Comparison of ENCODE assay signal across 8 cellular contexts in genomic region chr20:45469336-45470261, GRCh38. TPM values are rescaled to one million over a fixed set of nuclear protein-coding genes. Genes with fewer than 3 reads are reported as not detected.
DNase-seq lines count a peak whose midpoint lies in the region; ATAC-seq and TF ChIP-seq lines count a peak whose summit lies in the region.

TSS of gene WFDC2 (plus strand) at chr20:45469753. CDS start at chr20:45469782, 29 bp downstream.

- no peaks in the 10 kb centered on the region for H3K9me3 ChIP-seq in SJCRH30 (replicated peaks)

- H3K27ac Mint-ChIP-seq in activated CD4-positive, alpha-beta T cell treated with anti-CD3 and anti-CD28 coated beads for 36 hours: no peak within 1 kb of the TSS
- no peak within 1 kb of the TSS for H3K27ac Mint-ChIP-seq in activated CD4-positive, alpha-beta T cell treated with anti-CD3 and anti-CD28 coated beads, Interleukin-2, amount 10 ng/mL, durations not matched to agents 7 days and 5 days
- no peak within 1 kb of the TSS for H3K27ac Mint-ChIP-seq in osteocyte (ENCODE audit: unreplicated experiment)

- H3K36me3 ChIP-seq in SJCRH30: no peaks in the 10 kb centered on the region

- DNase-seq in activated CD4-positive, alpha-beta T cell treated with anti-CD3 and anti-CD28 coated beads for 36 hours: peak; percentile 28
- no peak for DNase-seq in activated CD4-positive, alpha-beta T cell treated with anti-CD3 and anti-CD28 coated beads, Interleukin-2, amount 10 ng/mL, durations not matched to agents 7 days and 5 days
- DNase-seq in SJCRH30 (peak; percentile 66 to 72), fibroblast of villous mesenchyme (ENCODE audit: low read depth) (no peak), osteocyte (ENCODE audit: extremely low spot score, unreplicated experiment) (no peak)
- no peak for DNase-seq in activated effector memory CD4-positive, alpha-beta T cell treated with anti-CD3 and anti-CD28 coated beads, Interleukin-2, amount 50 U/mL, for 16 hours

- POLR2A ChIA-PET in activated CD4-positive, alpha-beta T cell treated with anti-CD3 and anti-CD28 coated beads for 36 hours (lab: Charles Lee): no interaction called here
- POLR2A ChIA-PET in activated CD4-positive, alpha-beta T cell treated with anti-CD3 and anti-CD28 coated beads, Interleukin-2, amount 10 ng/mL, durations not matched to agents 7 days and 5 days (lab: Charles Lee): no interaction called here

- intact Hi-C loops in activated CD4-positive, alpha-beta T cell treated with anti-CD3 and anti-CD28 coated beads for 36 hours (cut with DNase I, micrococcal nuclease): no loop called here

- peak within 1 kb of the TSS; percentile 63 for H3K4me3 ChIP-seq in SJCRH30
- H3K4me3 ChIP-seq in fibroblast of villous mesenchyme (ENCODE audit: low read depth, low read length): peak within 1 kb of the TSS; percentile 45

- peak within 1 kb of the TSS; percentile 57 for H3K4me3 Mint-ChIP-seq in activated CD4-positive, alpha-beta T cell treated with anti-CD3 and anti-CD28 coated beads for 36 hours
- H3K4me3 Mint-ChIP-seq in activated CD4-positive, alpha-beta T cell treated with anti-CD3 and anti-CD28 coated beads, Interleukin-2, amount 10 ng/mL, durations not matched to agents 7 days and 5 days: no peak within 1 kb of the TSS
- H3K4me3 Mint-ChIP-seq in osteocyte (ENCODE audit: unreplicated experiment): peak within 1 kb of the TSS; percentile 67

- H3K4me1 Mint-ChIP-seq in activated CD4-positive, alpha-beta T cell treated with anti-CD3 and anti-CD28 coated beads for 36 hours: peaks cover 11% of the 10 kb centered on the region
- H3K4me1 Mint-ChIP-seq in activated CD4-positive, alpha-beta T cell treated with anti-CD3 and anti-CD28 coated beads, Interleukin-2, amount 10 ng/mL, durations not matched to agents 7 days and 5 days: peaks cover 3% of the 10 kb centered on the region
- H3K4me1 Mint-ChIP-seq in osteocyte (ENCODE audit: unreplicated experiment): peaks cover 13% of the 10 kb centered on the region

- H3K9me3 Mint-ChIP-seq in activated CD4-positive, alpha-beta T cell treated with anti-CD3 and anti-CD28 coated beads for 36 hours (ENCODE audit: low read depth): no peaks in the 10 kb centered on the region
- no peaks in the 10 kb centered on the region for H3K9me3 Mint-ChIP-seq in activated CD4-positive, alpha-beta T cell treated with anti-CD3 and anti-CD28 coated beads, Interleukin-2, amount 10 ng/mL, durations not matched to agents 7 days and 5 days
- H3K9me3 Mint-ChIP-seq in osteocyte (ENCODE audit: unreplicated experiment): no peaks in the 10 kb centered on the region

- peaks cover 3% of the 10 kb centered on the region; the same call in 1 of the 2 replicates for H3K4me1 ChIP-seq in SJCRH30

- ATAC-seq in activated CD4-positive, alpha-beta T cell treated with anti-CD3 and anti-CD28 coated beads for 36 hours: peak; percentile 35
- no peak for ATAC-seq in HG02973 (IDR thresholded peaks at IDR 0.05; ENCODE audit: unreplicated experiment)
- no peak for ATAC-seq in GM19467 (IDR thresholded peaks at IDR 0.05; ENCODE audit: unreplicated experiment)

- H3K36me3 Mint-ChIP-seq in activated CD4-positive, alpha-beta T cell treated with anti-CD3 and anti-CD28 coated beads for 36 hours (ENCODE audit: low read depth): no peaks in the 10 kb centered on the region
- H3K36me3 Mint-ChIP-seq in activated CD4-positive, alpha-beta T cell treated with anti-CD3 and anti-CD28 coated beads, Interleukin-2, amount 10 ng/mL, durations not matched to agents 7 days and 5 days (ENCODE audit: low read depth): no peaks in the 10 kb centered on the region
- no peaks in the 10 kb centered on the region for H3K36me3 Mint-ChIP-seq in osteocyte (ENCODE audit: unreplicated experiment)

- peak within 1 kb of the TSS; percentile 30 for H3K27ac ChIP-seq in SJCRH30

- TF ChIP-seq CTCF in fibroblast of villous mesenchyme (IDR thresholded peaks at IDR 0.05; ENCODE audit: insufficient read depth, low read depth, low read length): no peak
- no peak for TF ChIP-seq CTCF in osteocyte (IDR thresholded peaks at IDR 0.05)

- peaks cover 60% of the 10 kb centered on the region for H3K27me3 Mint-ChIP-seq in activated CD4-positive, alpha-beta T cell treated with anti-CD3 and anti-CD28 coated beads for 36 hours
- peaks cover 55% of the 10 kb centered on the region for H3K27me3 Mint-ChIP-seq in activated CD4-positive, alpha-beta T cell treated with anti-CD3 and anti-CD28 coated beads, Interleukin-2, amount 10 ng/mL, durations not matched to agents 7 days and 5 days
- peaks cover 38% of the 10 kb centered on the region for H3K27me3 Mint-ChIP-seq in osteocyte (ENCODE audit: unreplicated experiment)

- H3K27me3 ChIP-seq in SJCRH30: peaks cover 6% of the 10 kb centered on the region

- CTCF ChIA-PET in activated CD4-positive, alpha-beta T cell treated with anti-CD3 and anti-CD28 coated beads for 36 hours (lab: Charles Lee): interaction anchor here (0.7 to 1.3 kb wide), 2 partner anchors 107 to 176 kb away, joined by 4 to 5 read pairs; partner anchors contain the start of gene SYS1
- CTCF ChIA-PET in activated CD4-positive, alpha-beta T cell treated with anti-CD3 and anti-CD28 coated beads, Interleukin-2, amount 10 ng/mL, durations not matched to agents 7 days and 5 days (lab: Charles Lee): interaction anchor here (0.6 to 1.1 kb wide), 3 partner anchors 26 to 1977 kb away, joined by 3 to 4 read pairs (median 3); no protein-coding TSS in a partner anchor

RNA-seq across cellular contexts. Expression of gene WFDC2, which starts in this region (rescaled TPM):
- total RNA-seq in activated CD4-positive, alpha-beta T cell treated with anti-CD3 and anti-CD28 coated beads for 36 hours: under 1 TPM; 0.56 to 0.66 TPM
- not detected for total RNA-seq in activated CD4-positive, alpha-beta T cell treated with anti-CD3 and anti-CD28 coated beads, Interleukin-2, amount 10 ng/mL, durations not matched to agents 7 days and 5 days
- 5.0 and 6.6 TPM in 2 replicates for total RNA-seq in SJCRH30 (2014; rRNA removed; shearing (Covaris generic))
- total RNA-seq in fibroblast of villous mesenchyme: not detected in 2 replicates
- total RNA-seq in osteocyte: not detected in 2 replicates

Comparison
In these comparisons a context has a peak if more than half of its experiments do, and no peak if none do; other contexts are left out.
1. Peak in DNase-seq and ATAC-seq in activated CD4-positive, alpha-beta T cell treated with anti-CD3 and anti-CD28 coated beads for 36 hours; RNA of the gene not detected or under 1 TPM.
2. DNase-seq: peak in SJCRH30 (2 of 2); none in activated CD4-positive, alpha-beta T cell treated with anti-CD3 and anti-CD28 coated beads, Interleukin-2, amount 10 ng/mL, durations not matched to agents 7 days and 5 days (single experiment), fibroblast of villous mesenchyme (single experiment), osteocyte (single experiment) and activated effector memory CD4-positive, alpha-beta T cell treated with anti-CD3 and anti-CD28 coated beads, Interleukin-2, amount 50 U/mL, for 16 hours (single experiment).